26 cellular contexts compared by ENCODE assay signal in the genomic region with DNA sequence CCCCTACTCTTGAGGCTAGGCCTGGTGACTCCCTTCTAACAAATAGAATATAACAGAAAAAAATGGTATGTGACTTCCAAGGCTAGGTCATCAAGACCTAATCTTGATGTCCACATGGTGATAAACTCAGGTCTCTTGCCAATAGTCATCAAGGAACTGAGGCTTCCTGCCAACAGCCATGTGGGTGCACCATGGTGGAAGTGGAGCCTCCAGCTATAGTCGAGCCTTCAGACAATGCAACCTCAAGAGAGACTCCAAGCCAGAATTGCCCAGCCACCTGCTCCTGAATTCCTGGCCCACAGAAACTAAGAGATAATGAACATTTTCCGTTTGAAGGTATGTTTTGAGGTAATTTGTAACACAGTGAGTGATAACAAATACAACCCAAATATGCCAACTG.
"Had no signal": no experiment of that assay in that cellular context is flagged by ENCODE, and none has a peak within 500 bp of the region (broad histone marks: within the 10 kb centered on the region; RNA-seq: fewer than 3 reads in every experiment).

No MANE protein-coding gene starts in this region.

- H3K27me3 Mint-ChIP-seq: activated CD4-positive, alpha-beta memory T cell treated with anti-CD3 and anti-CD28 coated beads for 36 hours; activated CD8-positive, alpha-beta memory T cell treated with anti-CD3 and anti-CD28 coated beads, Interleukin-2, amount 10 ng/mL, durations not matched to agents 7 days and 5 days; activated naive CD8-positive, alpha-beta T cell; memory B cell; stimulated activated naive CD8-positive, alpha-beta T cell treated with anti-CD3 and anti-CD28 coated beads, Interleukin-15, Interleukin-2, amounts not matched to agents 100 ng/mL and 50 ng/mL, for 24 hours had no signal

- H3K4me3 ChIP-seq: adrenal gland, ascending aorta, colonic mucosa, heart right ventricle, right lobe of liver, skin epidermis, tibial artery had no signal

- DNase-seq: activated CD4-positive, alpha-beta memory T cell treated with anti-CD3 and anti-CD28 coated beads for 36 hours; activated CD4-positive, alpha-beta T cell treated with anti-CD3 and anti-CD28 coated beads for 4 hours; activated CD4-positive, CD25-positive, alpha-beta regulatory T cell; activated CD8-positive, alpha-beta memory T cell treated with anti-CD3 and anti-CD28 coated beads, Interleukin-2, amount 10 ng/mL, durations not matched to agents 7 days and 5 days; activated gamma-delta T cell treated with Interleukin-2 at 50 U/mL for 16 hours; activated T-cell treated with anti-CD3 and anti-CD28 coated beads for 4 hours; adrenal gland; brain microvascular endothelial cell; caudate nucleus; colonic mucosa; heart right ventricle; islet precursor cell; left colon; nucleus accumbens; right lobe of liver; stimulated activated CD4-positive, alpha-beta T cell treated with anti-CD3 and anti-CD28 coated beads, Interleukin-1b, Interleukin-23, amount 100 ng/mL, for 48 hours; substantia nigra; tibial artery had no signal

- H3K27ac ChIP-seq: ascending aorta, brain microvascular endothelial cell, colonic mucosa, heart right ventricle, right lobe of liver, skin epidermis, tibial artery had no signal

- FAIRE-seq: endometrium had no signal

- H3K27ac Mint-ChIP-seq: activated CD4-positive, alpha-beta memory T cell treated with anti-CD3 and anti-CD28 coated beads for 36 hours; activated CD8-positive, alpha-beta memory T cell treated with anti-CD3 and anti-CD28 coated beads, Interleukin-2, amount 10 ng/mL, durations not matched to agents 7 days and 5 days; activated naive CD8-positive, alpha-beta T cell; memory B cell; nephron; stimulated activated naive CD8-positive, alpha-beta T cell treated with anti-CD3 and anti-CD28 coated beads, Interleukin-15, Interleukin-2, amounts not matched to agents 100 ng/mL and 50 ng/mL, for 24 hours; T-helper 1 cell treated with Interleukin-12 subunit alpha and Interleukin-12 subunit beta and Interleukin-4 antibody, amounts not matched to agents 30 μg/mL and 1 μg/mL, for 36 hours had no signal

- H3K9me3 ChIP-seq: adrenal gland, ascending aorta, colonic mucosa, heart right ventricle, right lobe of liver, tibial artery had no signal

- H3K4me1 ChIP-seq: adrenal gland, ascending aorta, colonic mucosa, right lobe of liver had no signal

- H3K36me3 ChIP-seq: colonic mucosa, right lobe of liver had no signal

- H3K4me3 Mint-ChIP-seq: activated CD4-positive, alpha-beta memory T cell treated with anti-CD3 and anti-CD28 coated beads for 36 hours; activated CD8-positive, alpha-beta memory T cell treated with anti-CD3 and anti-CD28 coated beads, Interleukin-2, amount 10 ng/mL, durations not matched to agents 7 days and 5 days; activated naive CD8-positive, alpha-beta T cell; memory B cell; nephron; stimulated activated naive CD8-positive, alpha-beta T cell treated with anti-CD3 and anti-CD28 coated beads, Interleukin-15, Interleukin-2, amounts not matched to agents 100 ng/mL and 50 ng/mL, for 24 hours; T-helper 1 cell treated with Interleukin-12 subunit alpha and Interleukin-12 subunit beta and Interleukin-4 antibody, amounts not matched to agents 30 μg/mL and 1 μg/mL, for 36 hours had no signal

- ATAC-seq: activated CD8-positive, alpha-beta memory T cell treated with anti-CD3 and anti-CD28 coated beads, Interleukin-2, amount 10 ng/mL, durations not matched to agents 7 days and 5 days; heart right ventricle; right lobe of liver had no signal

- H3K9me3 Mint-ChIP-seq: activated CD4-positive, alpha-beta memory T cell treated with anti-CD3 and anti-CD28 coated beads for 36 hours; memory B cell; nephron; stimulated activated naive CD8-positive, alpha-beta T cell treated with anti-CD3 and anti-CD28 coated beads, Interleukin-15, Interleukin-2, amounts not matched to agents 100 ng/mL and 50 ng/mL, for 24 hours; T-helper 1 cell treated with Interleukin-12 subunit alpha and Interleukin-12 subunit beta and Interleukin-4 antibody, amounts not matched to agents 30 μg/mL and 1 μg/mL, for 36 hours had no signal
